Comparison of ENCODE assay signal across 1 cellular context in the genomic region with DNA sequence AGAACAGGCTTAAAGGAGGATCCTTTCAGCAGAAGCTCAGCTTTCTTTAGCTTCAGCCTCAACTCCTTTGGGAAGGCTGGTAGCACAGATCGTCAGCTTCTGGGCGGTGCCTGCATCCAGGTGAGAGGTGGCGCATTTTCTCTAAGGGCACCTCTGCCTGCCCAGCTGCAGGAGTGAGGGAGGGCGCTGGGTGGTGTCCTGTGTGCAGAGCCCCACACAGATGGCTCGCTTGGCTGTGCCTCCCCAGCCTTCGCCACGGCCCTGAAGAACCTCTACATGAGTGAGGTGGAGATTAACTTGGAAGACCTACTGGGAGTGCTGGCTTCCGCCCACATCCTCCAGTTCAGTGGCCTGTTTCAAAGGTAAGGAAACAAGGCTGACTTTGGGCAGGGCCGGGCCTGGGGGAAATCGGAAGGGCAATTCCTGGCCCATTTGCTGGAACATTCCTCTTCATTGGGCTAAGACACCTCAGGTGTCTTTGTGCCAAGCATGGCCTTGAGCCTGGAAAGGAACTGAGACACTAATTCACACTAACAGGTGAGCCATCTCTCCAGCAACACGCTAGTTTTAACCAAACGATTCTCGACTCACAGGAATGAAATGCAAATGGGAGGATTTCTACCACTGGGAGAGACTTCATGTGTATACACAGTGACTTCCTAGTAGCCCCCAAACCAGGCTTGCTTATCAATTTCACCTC.
TF ChIP-seq lines count a peak whose summit lies in the region.

No MANE protein-coding gene starts in this region.

TF ChIP-seq in GM23338, 12 proteins besides CTCF, POLR2A, EP300 and RAD21 (continued from another document):
- TF ChIP-seq, protein P1, sequence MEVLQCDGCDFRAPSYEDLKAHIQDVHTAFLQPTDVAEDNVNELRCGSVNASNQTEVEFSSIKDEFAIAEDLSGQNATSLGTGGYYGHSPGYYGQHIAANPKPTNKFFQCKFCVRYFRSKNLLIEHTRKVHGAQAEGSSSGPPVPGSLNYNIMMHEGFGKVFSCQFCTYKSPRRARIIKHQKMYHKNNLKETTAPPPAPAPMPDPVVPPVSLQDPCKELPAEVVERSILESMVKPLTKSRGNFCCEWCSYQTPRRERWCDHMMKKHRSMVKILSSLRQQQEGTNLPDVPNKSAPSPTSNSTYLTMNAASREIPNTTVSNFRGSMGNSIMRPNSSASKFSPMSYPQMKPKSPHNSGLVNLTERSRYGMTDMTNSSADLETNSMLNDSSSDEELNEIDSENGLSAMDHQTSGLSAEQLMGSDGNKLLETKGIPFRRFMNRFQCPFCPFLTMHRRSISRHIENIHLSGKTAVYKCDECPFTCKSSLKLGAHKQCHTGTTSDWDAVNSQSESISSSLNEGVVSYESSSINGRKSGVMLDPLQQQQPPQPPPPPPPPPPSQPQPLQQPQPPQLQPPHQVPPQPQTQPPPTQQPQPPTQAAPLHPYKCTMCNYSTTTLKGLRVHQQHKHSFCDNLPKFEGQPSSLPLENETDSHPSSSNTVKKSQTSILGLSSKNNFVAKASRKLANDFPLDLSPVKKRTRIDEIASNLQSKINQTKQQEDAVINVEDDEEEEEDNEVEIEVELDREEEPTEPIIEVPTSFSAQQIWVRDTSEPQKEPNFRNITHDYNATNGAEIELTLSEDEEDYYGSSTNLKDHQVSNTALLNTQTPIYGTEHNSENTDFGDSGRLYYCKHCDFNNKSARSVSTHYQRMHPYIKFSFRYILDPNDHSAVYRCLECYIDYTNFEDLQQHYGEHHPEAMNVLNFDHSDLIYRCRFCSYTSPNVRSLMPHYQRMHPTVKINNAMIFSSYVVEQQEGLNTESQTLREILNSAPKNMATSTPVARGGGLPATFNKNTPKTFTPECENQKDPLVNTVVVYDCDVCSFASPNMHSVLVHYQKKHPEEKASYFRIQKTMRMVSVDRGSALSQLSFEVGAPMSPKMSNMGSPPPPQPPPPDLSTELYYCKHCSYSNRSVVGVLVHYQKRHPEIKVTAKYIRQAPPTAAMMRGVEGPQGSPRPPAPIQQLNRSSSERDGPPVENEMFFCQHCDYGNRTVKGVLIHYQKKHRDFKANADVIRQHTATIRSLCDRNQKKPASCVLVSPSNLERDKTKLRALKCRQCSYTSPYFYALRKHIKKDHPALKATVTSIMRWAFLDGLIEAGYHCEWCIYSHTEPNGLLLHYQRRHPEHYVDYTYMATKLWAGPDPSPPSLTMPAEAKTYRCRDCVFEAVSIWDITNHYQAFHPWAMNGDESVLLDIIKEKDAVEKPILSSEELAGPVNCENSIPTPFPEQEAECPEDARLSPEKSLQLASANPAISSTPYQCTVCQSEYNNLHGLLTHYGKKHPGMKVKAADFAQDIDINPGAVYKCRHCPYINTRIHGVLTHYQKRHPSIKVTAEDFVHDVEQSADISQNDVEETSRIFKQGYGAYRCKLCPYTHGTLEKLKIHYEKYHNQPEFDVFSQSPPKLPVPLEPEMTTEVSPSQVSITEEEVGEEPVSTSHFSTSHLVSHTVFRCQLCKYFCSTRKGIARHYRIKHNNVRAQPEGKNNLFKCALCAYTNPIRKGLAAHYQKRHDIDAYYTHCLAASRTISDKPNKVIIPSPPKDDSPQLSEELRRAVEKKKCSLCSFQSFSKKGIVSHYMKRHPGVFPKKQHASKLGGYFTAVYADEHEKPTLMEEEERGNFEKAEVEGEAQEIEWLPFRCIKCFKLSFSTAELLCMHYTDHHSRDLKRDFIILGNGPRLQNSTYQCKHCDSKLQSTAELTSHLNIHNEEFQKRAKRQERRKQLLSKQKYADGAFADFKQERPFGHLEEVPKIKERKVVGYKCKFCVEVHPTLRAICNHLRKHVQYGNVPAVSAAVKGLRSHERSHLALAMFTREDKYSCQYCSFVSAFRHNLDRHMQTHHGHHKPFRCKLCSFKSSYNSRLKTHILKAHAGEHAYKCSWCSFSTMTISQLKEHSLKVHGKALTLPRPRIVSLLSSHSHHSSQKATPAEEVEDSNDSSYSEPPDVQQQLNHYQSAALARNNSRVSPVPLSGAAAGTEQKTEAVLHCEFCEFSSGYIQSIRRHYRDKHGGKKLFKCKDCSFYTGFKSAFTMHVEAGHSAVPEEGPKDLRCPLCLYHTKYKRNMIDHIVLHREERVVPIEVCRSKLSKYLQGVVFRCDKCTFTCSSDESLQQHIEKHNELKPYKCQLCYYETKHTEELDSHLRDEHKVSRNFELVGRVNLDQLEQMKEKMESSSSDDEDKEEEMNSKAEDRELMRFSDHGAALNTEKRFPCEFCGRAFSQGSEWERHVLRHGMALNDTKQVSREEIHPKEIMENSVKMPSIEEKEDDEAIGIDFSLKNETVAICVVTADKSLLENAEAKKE (CRISPR knock-in tag; IDR thresholded peaks at IDR 0.05), result no peak
- TF ChIP-seq REST (IDR thresholded peaks at IDR 0.05; ENCODE audit: unreplicated experiment), result no peak
- no peak for TF ChIP-seq EZH2 (IDR thresholded peaks at IDR 0.05; ENCODE audit: low read depth, unreplicated experiment)
- TF ChIP-seq NANOG (IDR thresholded peaks at IDR 0.05; ENCODE audit: borderline replicate concordance), result no peak
- no peak for TF ChIP-seq JUNB (IDR thresholded peaks at IDR 0.05; ENCODE audit: unreplicated experiment)
- TF ChIP-seq, protein P2, sequence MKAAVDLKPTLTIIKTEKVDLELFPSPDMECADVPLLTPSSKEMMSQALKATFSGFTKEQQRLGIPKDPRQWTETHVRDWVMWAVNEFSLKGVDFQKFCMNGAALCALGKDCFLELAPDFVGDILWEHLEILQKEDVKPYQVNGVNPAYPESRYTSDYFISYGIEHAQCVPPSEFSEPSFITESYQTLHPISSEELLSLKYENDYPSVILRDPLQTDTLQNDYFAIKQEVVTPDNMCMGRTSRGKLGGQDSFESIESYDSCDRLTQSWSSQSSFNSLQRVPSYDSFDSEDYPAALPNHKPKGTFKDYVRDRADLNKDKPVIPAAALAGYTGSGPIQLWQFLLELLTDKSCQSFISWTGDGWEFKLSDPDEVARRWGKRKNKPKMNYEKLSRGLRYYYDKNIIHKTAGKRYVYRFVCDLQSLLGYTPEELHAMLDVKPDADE (IDR thresholded peaks at IDR 0.05), result no peak
- TF ChIP-seq EZH2phosphoT487 (IDR thresholded peaks at IDR 0.05; ENCODE audit: unreplicated experiment), result no peak
